ENCODE assay signal across 8 cellular contexts in genomic region chr3:19866751-19867347, GRCh38.
DNase-seq lines count a peak whose midpoint lies in the region; ATAC-seq and TF ChIP-seq lines count a peak whose summit lies in the region.

No MANE protein-coding gene starts in this region.

- H3K4me1 Mint-ChIP-seq in activated naive CD4-positive, alpha-beta T cell treated with anti-CD3 and anti-CD28 coated beads for 36 hours (ENCODE audit: low read depth) = no peaks in the 10 kb centered on the region
- H3K4me1 Mint-ChIP-seq in glutamatergic neuron (ENCODE audit: low read depth, unreplicated experiment) = no peaks in the 10 kb centered on the region

- no peaks in the 10 kb centered on the region for H3K4me1 ChIP-seq in DND-41 (ENCODE audit: insufficient read depth, low read length)
- no peaks in the 10 kb centered on the region for H3K4me1 ChIP-seq in psoas muscle

- peaks cover 5% of the 10 kb centered on the region for H3K27me3 Mint-ChIP-seq in activated naive CD4-positive, alpha-beta T cell treated with anti-CD3 and anti-CD28 coated beads for 36 hours (ENCODE audit: low read depth)
- no peaks in the 10 kb centered on the region for H3K27me3 Mint-ChIP-seq in glutamatergic neuron (ENCODE audit: unreplicated experiment)

- no peak overlapping the region for H3K27ac Mint-ChIP-seq in activated naive CD4-positive, alpha-beta T cell treated with anti-CD3 and anti-CD28 coated beads for 36 hours
- no peak overlapping the region for H3K27ac Mint-ChIP-seq in glutamatergic neuron (ENCODE audit: unreplicated experiment)

- intact Hi-C loops in activated naive CD4-positive, alpha-beta T cell treated with anti-CD3 and anti-CD28 coated beads for 36 hours (cut with micrococcal nuclease) = loop anchor here (1.0 to 10.0 kb wide), 6 partner anchors 322 to 1115 kb away; no protein-coding TSS in a partner anchor
- intact Hi-C loops in psoas muscle (cut with DNase I) = loop anchor here (5.0 to 10.0 kb wide), 4 partner anchors 520 to 1020 kb away; no protein-coding TSS in a partner anchor

- no peaks in the 10 kb centered on the region for H3K36me3 Mint-ChIP-seq in activated naive CD4-positive, alpha-beta T cell treated with anti-CD3 and anti-CD28 coated beads for 36 hours (ENCODE audit: low read depth)
- peaks cover 5% of the 10 kb centered on the region for H3K36me3 Mint-ChIP-seq in glutamatergic neuron (ENCODE audit: unreplicated experiment)

- no peaks in the 10 kb centered on the region for H3K79me2 ChIP-seq in DND-41 (ENCODE audit: insufficient read depth, low read length)

- no peaks in the 10 kb centered on the region for H3K9me3 ChIP-seq in DND-41 (ENCODE audit: insufficient read depth, low read length, severe bottlenecking)
- no peaks in the 10 kb centered on the region for H3K9me3 ChIP-seq in psoas muscle

- DNase-seq in DND-41 (peak; percentile 55), NCI-H748 treated with DMSO at 0.1 percent for 48 hours (lab: John Stamatoyannopoulos, UW) (peak; percentile 53), glutamatergic neuron (peak; percentile 44), psoas muscle (no peak)
- DNase-seq in activated naive CD4-positive, alpha-beta T cell treated with anti-CD3 and anti-CD28 coated beads for 36 hours = peak; percentile 53

- no peaks in the 10 kb centered on the region for H3K9me3 Mint-ChIP-seq in activated naive CD4-positive, alpha-beta T cell treated with anti-CD3 and anti-CD28 coated beads for 36 hours
- peaks cover 1% of the 10 kb centered on the region for H3K9me3 Mint-ChIP-seq in glutamatergic neuron (ENCODE audit: unreplicated experiment)

- no peak overlapping the region for H3K4me3 Mint-ChIP-seq in activated naive CD4-positive, alpha-beta T cell treated with anti-CD3 and anti-CD28 coated beads for 36 hours
- no peak overlapping the region for H3K4me3 Mint-ChIP-seq in glutamatergic neuron (ENCODE audit: unreplicated experiment)

- H3K4me2 ChIP-seq in DND-41 (ENCODE audit: insufficient read depth, low read length) = no peak overlapping the region

- peak; percentile 88 for TF ChIP-seq CTCF in DND-41 (IDR thresholded peaks at IDR 0.05; ENCODE audit: borderline replicate concordance, extremely low read depth, low read length, poor library complexity, severe bottlenecking)
- peak; percentile 81 for TF ChIP-seq CTCF in glutamatergic neuron (IDR thresholded peaks at IDR 0.05; ENCODE audit: partially characterized antibody, unreplicated experiment)
- peak; percentile 75 for TF ChIP-seq CTCF in psoas muscle (IDR thresholded peaks at IDR 0.05)

- 5 to 7% (median 6%) methylated on average over 7 of the region's 7 CpGs for WGBS in psoas muscle, 3 donors

- H3K27ac ChIP-seq in DND-41 (ENCODE audit: low read length) (no peak overlapping the region), psoas muscle (no peak overlapping the region)

- no peaks in the 10 kb centered on the region for H4K20me1 ChIP-seq in DND-41 (ENCODE audit: insufficient read depth, low read length)

- CTCF ChIA-PET in activated naive CD4-positive, alpha-beta T cell treated with anti-CD3 and anti-CD28 coated beads for 36 hours (lab: Charles Lee) = interaction anchor here (0.6 to 3.7 kb wide), 14 partner anchors 18 to 823 kb away, joined by 3 to 44 read pairs (median 3); partner anchors contain the start of gene SGO1

- H2AFZ ChIP-seq in DND-41 (ENCODE audit: low read depth, low read length) = no peak overlapping the region

- peak; percentile 82 for ATAC-seq in DND-41 (ENCODE audit: insufficient read depth, low read depth)
- ATAC-seq in GM19395 (IDR thresholded peaks at IDR 0.05; ENCODE audit: unreplicated experiment) = peak; percentile 95
- ATAC-seq in HG03432 (IDR thresholded peaks at IDR 0.05; ENCODE audit: unreplicated experiment) = peak; percentile 96
- peak in 2 of 4 donors; percentile 55 to 71 for ATAC-seq in psoas muscle
- ATAC-seq in GM18520 (IDR thresholded peaks at IDR 0.05; ENCODE audit: unreplicated experiment) = no peak

- H3K4me3 ChIP-seq in DND-41 (ENCODE audit: low read depth in 1 of 2, low read length in 2 of 2) (no peak overlapping the region), psoas muscle (no peak overlapping the region)

- H3K9ac ChIP-seq in DND-41 (ENCODE audit: low read depth, low read length) = no peak overlapping the region

- H3K27me3 ChIP-seq in DND-41 (ENCODE audit: insufficient read depth, low read length, poor library complexity) (no peaks in the 10 kb centered on the region), psoas muscle (ENCODE audit: insufficient read depth in 3 of 3, low read length in 2 of 3) (no peaks in the 10 kb centered on the region)

- H3K36me3 ChIP-seq in DND-41 (ENCODE audit: insufficient read depth, low read length) (no peaks in the 10 kb centered on the region), psoas muscle (ENCODE audit: insufficient read depth in 1 of 2, low read depth in 1 of 2) (no peaks in the 10 kb centered on the region)

Comparison
In these comparisons a context has a peak if more than half of its experiments do, and no peak if none do; other contexts are left out.
1. DNase-seq: peak in DND-41 (single experiment), NCI-H748 treated with DMSO at 0.1 percent for 48 hours (single experiment), activated naive CD4-positive, alpha-beta T cell treated with anti-CD3 and anti-CD28 coated beads for 36 hours (single experiment) and glutamatergic neuron (single experiment); none in psoas muscle (0 of 2).
2. Peak in every context shown above with its lines, with median percentiles within 50 percentile points of each other: CTCF ChIP-seq.